2 cellular contexts compared by ENCODE assay signal in the genomic region with DNA sequence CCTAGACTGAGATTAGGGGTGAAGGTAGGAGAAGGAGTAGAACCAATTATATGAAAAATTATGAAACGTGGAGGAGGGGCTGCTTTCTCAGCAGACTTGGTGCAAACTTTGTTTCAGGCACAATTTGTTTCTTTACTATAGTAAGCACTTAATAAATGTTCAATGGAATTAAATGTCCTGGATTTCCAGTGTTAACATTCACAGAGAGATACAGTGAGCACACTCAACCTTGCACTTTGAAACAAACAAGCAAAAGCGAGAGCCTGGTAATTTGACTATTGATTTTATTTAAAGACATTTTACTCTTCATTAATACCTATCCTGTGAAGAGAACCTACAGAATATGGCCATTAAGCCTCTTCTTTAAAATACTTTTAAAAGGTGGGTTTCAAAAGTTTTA.
TF ChIP-seq lines count a peak whose summit lies in the region.

No MANE protein-coding gene starts in this region.

TF ChIP-seq in liver, 16 proteins besides CTCF, POLR2A, EP300 and RAD21:
- TF ChIP-seq RXRA (IDR thresholded peaks at IDR 0.05) (peak; percentile 11 to 13), HNF4A (conservative IDR thresholded peaks at IDR 0.05) (peak; percentile 42 to 65), YY1 (IDR thresholded peaks at IDR 0.05) (peak; percentile 9), SP1 (IDR thresholded peaks at IDR 0.05) (peak; percentile 34)
- TF ChIP-seq, protein P1, sequence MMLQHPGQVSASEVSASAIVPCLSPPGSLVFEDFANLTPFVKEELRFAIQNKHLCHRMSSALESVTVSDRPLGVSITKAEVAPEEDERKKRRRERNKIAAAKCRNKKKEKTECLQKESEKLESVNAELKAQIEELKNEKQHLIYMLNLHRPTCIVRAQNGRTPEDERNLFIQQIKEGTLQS (IDR thresholded peaks at IDR 0.05) = no peak

TF ChIP-seq in HepG2, 621 proteins besides CTCF, POLR2A, EP300 and RAD21:
- TF ChIP-seq, protein P2, sequence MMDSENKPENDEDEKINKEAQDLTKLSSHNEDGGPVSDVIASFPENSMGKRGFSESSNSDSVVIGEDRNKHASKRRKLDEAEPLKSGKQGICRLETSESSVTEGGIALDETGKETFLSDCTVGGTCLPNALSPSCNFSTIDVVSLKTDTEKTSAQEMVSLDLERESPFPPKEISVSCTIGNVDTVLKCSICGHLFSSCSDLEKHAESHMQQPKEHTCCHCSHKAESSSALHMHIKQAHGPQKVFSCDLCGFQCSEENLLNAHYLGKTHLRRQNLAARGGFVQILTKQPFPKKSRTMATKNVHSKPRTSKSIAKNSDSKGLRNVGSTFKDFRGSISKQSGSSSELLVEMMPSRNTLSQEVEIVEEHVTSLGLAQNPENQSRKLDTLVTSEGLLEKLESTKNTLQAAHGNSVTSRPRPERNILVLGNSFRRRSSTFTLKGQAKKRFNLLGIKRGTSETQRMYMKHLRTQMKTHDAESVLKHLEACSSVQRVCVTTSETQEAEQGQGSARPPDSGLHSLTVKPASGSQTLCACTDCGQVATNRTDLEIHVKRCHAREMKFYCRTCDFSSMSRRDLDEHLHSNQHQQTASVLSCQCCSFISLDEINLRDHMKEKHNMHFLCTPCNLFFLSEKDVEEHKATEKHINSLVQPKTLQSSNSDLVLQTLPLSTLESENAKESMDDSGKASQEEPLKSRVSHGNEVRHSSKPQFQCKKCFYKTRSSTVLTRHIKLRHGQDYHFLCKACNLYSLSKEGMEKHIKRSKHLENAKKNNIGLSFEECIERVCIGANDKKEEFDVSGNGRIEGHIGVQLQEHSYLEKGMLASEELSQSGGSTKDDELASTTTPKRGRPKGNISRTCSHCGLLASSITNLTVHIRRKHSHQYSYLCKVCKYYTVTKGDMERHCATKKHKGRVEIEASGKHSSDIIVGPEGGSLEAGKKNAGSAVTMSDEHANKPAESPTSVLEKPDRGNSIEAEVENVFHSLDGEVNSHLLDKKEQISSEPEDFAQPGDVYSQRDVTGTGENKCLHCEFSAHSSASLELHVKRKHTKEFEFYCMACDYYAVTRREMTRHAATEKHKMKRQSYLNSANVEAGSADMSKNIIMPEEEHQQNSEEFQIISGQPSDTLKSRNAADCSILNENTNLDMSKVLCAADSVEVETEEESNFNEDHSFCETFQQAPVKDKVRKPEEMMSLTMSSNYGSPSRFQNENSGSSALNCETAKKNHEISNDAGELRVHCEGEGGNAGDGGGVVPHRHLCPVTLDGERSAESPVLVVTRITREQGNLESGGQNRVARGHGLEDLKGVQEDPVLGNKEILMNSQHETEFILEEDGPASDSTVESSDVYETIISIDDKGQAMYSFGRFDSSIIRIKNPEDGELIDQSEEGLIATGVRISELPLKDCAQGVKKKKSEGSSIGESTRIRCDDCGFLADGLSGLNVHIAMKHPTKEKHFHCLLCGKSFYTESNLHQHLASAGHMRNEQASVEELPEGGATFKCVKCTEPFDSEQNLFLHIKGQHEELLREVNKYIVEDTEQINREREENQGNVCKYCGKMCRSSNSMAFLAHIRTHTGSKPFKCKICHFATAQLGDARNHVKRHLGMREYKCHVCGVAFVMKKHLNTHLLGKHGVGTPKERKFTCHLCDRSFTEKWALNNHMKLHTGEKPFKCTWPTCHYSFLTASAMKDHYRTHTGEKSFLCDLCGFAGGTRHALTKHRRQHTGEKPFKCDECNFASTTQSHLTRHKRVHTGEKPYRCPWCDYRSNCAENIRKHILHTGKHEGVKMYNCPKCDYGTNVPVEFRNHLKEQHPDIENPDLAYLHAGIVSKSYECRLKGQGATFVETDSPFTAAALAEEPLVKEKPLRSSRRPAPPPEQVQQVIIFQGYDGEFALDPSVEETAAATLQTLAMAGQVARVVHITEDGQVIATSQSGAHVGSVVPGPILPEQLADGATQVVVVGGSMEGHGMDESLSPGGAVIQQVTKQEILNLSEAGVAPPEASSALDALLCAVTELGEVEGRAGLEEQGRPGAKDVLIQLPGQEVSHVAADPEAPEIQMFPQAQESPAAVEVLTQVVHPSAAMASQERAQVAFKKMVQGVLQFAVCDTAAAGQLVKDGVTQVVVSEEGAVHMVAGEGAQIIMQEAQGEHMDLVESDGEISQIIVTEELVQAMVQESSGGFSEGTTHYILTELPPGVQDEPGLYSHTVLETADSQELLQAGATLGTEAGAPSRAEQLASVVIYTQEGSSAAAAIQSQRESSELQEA (CRISPR knock-in tag; IDR thresholded peaks at IDR 0.05; ENCODE audit: not compliant biosample characterization) = no peak
- TF ChIP-seq ZNF788 (CRISPR knock-in tag; IDR thresholded peaks at IDR 0.05; ENCODE audit: borderline replicate concordance) (no peak), THYN1 (CRISPR knock-in tag; IDR thresholded peaks at IDR 0.05; ENCODE audit: borderline replicate concordance, low read depth) (no peak)
- TF ChIP-seq, protein P3, sequence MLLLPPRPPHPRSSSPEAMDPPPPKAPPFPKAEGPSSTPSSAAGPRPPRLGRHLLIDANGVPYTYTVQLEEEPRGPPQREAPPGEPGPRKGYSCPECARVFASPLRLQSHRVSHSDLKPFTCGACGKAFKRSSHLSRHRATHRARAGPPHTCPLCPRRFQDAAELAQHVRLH (CRISPR knock-in tag; IDR thresholded peaks at IDR 0.05; ENCODE audit: borderline replicate concordance, low read depth) = no peak
- TF ChIP-seq, protein P4, sequence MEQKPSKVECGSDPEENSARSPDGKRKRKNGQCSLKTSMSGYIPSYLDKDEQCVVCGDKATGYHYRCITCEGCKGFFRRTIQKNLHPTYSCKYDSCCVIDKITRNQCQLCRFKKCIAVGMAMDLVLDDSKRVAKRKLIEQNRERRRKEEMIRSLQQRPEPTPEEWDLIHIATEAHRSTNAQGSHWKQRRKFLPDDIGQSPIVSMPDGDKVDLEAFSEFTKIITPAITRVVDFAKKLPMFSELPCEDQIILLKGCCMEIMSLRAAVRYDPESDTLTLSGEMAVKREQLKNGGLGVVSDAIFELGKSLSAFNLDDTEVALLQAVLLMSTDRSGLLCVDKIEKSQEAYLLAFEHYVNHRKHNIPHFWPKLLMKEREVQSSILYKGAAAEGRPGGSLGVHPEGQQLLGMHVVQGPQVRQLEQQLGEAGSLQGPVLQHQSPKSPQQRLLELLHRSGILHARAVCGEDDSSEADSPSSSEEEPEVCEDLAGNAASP (CRISPR knock-in tag; IDR thresholded peaks at IDR 0.05; ENCODE audit: borderline replicate concordance) = no peak
- TF ChIP-seq, protein P5, sequence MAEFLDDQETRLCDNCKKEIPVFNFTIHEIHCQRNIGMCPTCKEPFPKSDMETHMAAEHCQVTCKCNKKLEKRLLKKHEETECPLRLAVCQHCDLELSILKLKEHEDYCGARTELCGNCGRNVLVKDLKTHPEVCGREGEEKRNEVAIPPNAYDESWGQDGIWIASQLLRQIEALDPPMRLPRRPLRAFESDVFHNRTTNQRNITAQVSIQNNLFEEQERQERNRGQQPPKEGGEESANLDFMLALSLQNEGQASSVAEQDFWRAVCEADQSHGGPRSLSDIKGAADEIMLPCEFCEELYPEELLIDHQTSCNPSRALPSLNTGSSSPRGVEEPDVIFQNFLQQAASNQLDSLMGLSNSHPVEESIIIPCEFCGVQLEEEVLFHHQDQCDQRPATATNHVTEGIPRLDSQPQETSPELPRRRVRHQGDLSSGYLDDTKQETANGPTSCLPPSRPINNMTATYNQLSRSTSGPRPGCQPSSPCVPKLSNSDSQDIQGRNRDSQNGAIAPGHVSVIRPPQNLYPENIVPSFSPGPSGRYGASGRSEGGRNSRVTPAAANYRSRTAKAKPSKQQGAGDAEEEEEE (CRISPR knock-in tag; IDR thresholded peaks at IDR 0.05; ENCODE audit: borderline replicate concordance) = no peak
